ENCODE assay signal across 1 cellular context in genomic region chr11:61814242-61814957, GRCh38.
TF ChIP-seq lines count a peak whose summit lies in the region.

No MANE protein-coding gene starts in this region.

TF ChIP-seq in endothelial cell of umbilical vein, 7 proteins besides CTCF, POLR2A, EP300 and RAD21 (continued from another document):
- TF ChIP-seq, protein P1, sequence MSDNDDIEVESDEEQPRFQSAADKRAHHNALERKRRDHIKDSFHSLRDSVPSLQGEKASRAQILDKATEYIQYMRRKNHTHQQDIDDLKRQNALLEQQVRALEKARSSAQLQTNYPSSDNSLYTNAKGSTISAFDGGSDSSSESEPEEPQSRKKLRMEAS (IDR thresholded peaks at IDR 0.05; ENCODE audit: insufficient read depth, insufficient read length): no peak
